Comparison of ENCODE assay signal across 8 cellular contexts in genomic region chr20:32902456-32903420, GRCh38. TPM values are rescaled to one million over a fixed set of nuclear protein-coding genes. Genes with fewer than 3 reads are reported as not detected.
DNase-seq lines count a peak whose midpoint lies in the region; ATAC-seq and TF ChIP-seq lines count a peak whose summit lies in the region.

No MANE protein-coding gene starts in this region.

- no peaks in the 10 kb centered on the region for H3K79me2 ChIP-seq in smooth muscle cell (ENCODE audit: low read depth)

- no peaks in the 10 kb centered on the region for H3F3A ChIP-seq in smooth muscle cell (ENCODE audit: low read depth)

- WGBS in smooth muscle cell (ENCODE audit: low lambda C conversion rate), result 73% methylated on average over 25 of the region's 25 CpGs

- no peak overlapping the region for H3K4me3 ChIP-seq in smooth muscle cell

- H3K36me3 ChIP-seq in KOPT-K1 (ENCODE audit: insufficient read depth, low read length), result no peaks in the 10 kb centered on the region
- H3K36me3 ChIP-seq in smooth muscle cell (ENCODE audit: low read depth), result no peaks in the 10 kb centered on the region

- H3K9ac ChIP-seq in smooth muscle cell (ENCODE audit: low read depth), result no peak overlapping the region

- H3K4me1 ChIP-seq in smooth muscle cell (ENCODE audit: low read depth), result no peaks in the 10 kb centered on the region

- peak; percentile 98 for TF ChIP-seq CTCF in smooth muscle cell (IDR thresholded peaks at IDR 0.05; ENCODE audit: borderline replicate concordance, insufficient read depth, poor library complexity, severe bottlenecking)

- H3K27ac ChIP-seq in KOPT-K1 (ENCODE audit: low read depth, low read length, poor library complexity, severe bottlenecking) (peak overlapping the region; percentile 4), smooth muscle cell (ENCODE audit: low read depth) (no peak overlapping the region)

- intact Hi-C loops in left ventricle myocardium superior (cut with micrococcal nuclease), result loop anchor here (10.0 kb wide), 1 partner anchor 392 kb away; no protein-coding TSS in a partner anchor

- no peak overlapping the region for H2AFZ ChIP-seq in smooth muscle cell (ENCODE audit: low read depth)

- no peaks in the 10 kb centered on the region for H4K20me1 ChIP-seq in smooth muscle cell (ENCODE audit: low read depth)

- DNase-seq in Daoy (ENCODE audit: low read depth) (peak; percentile 57), SW480 (ENCODE audit: low spot score) (peak; percentile 66), left ventricle myocardium superior (peak; percentile 61), smooth muscle cell (lab: John Stamatoyannopoulos, UW; ENCODE audit: unreplicated experiment) (no peak)
- peak; percentile 32 for DNase-seq in activated naive CD8-positive, alpha-beta T cell treated with anti-CD3 and anti-CD28 coated beads, Interleukin-2, amount 50 U/mL, for 16 hours (ENCODE audit: low read depth, low spot score)

- no peaks in the 10 kb centered on the region for H3K27me3 ChIP-seq in smooth muscle cell (ENCODE audit: low read depth)

- H3K4me2 ChIP-seq in smooth muscle cell, result no peak overlapping the region

- H3K9me3 ChIP-seq in KOPT-K1 (ENCODE audit: insufficient read depth, low read length, poor library complexity, severe bottlenecking), result no peaks in the 10 kb centered on the region
- no peaks in the 10 kb centered on the region for H3K9me3 ChIP-seq in smooth muscle cell (replicated peaks; ENCODE audit: low read depth)

- ATAC-seq in left ventricle myocardium superior (peak; percentile 80), GM21526 (IDR thresholded peaks at IDR 0.05; ENCODE audit: low FRiP score, unreplicated experiment) (no peak), HG03342 (IDR thresholded peaks at IDR 0.05; ENCODE audit: unreplicated experiment) (no peak)

RNA-seq across cellular contexts. Expression of gene EFCAB8, which starts 44.0 kb away (rescaled TPM):
- 1.2 TPM in 1 of 2 replicates, not detected in the other for total RNA-seq in Daoy (2014; rRNA removed; shearing (Covaris generic))
- not detected for total RNA-seq in left ventricle myocardium superior
- 1.7 TPM in 1 of 2 replicates, not detected in the other for total RNA-seq in smooth muscle cell
- polyA plus RNA-seq in smooth muscle cell, result 0.25 and 0.58 TPM in 2 replicates
